8 cellular contexts compared by ENCODE assay signal in the genomic region with DNA sequence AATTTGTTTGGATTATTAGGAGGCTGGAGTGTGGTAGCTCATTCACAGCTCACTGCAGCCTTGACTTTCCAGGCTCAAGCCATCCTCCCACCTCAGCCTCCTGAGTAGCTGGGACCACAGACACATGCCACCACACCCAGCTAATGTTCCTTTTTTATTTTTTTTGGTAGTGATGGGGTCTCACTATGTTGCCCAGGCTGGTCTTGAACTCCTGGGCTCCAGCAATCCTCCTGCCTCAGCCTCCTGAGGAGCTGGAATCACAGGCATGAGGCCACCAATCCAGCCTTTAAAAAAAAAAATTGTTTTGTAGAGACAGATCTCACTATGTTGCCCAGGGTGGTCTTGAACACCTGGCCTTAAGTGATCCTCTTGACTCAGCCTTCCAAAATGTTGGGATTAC. TPM values are rescaled to one million over a fixed set of nuclear protein-coding genes. Genes with fewer than 3 reads are reported as not detected.
"Had no signal": no experiment of that assay in that cellular context is flagged by ENCODE, and none has a peak within 500 bp of the region (broad histone marks: within the 10 kb centered on the region; RNA-seq: fewer than 3 reads in every experiment).

No MANE protein-coding gene starts in this region.

RNA-seq across cellular contexts. Expression of a gene that starts 8.3 kb away (rescaled TPM):
- total RNA-seq: left ventricle myocardium inferior, left ventricle myocardium superior, lower lobe of right lung, lung microvascular endothelial cell had no signal
- polyA plus RNA-seq: immature natural killer cell; naive thymus-derived CD4-positive, alpha-beta T cell had no signal

RNA-seq across cellular contexts. Expression of a gene that starts 33.1 kb away (rescaled TPM):
- total RNA-seq: left ventricle myocardium inferior; lung microvascular endothelial cell; mononuclear cell; myocyte; naive thymus-derived CD4-positive, alpha-beta T cell had no signal
- polyA plus RNA-seq: immature natural killer cell; naive thymus-derived CD4-positive, alpha-beta T cell had no signal
